ENCODE assay signal across 2 cellular contexts in the genomic region with DNA sequence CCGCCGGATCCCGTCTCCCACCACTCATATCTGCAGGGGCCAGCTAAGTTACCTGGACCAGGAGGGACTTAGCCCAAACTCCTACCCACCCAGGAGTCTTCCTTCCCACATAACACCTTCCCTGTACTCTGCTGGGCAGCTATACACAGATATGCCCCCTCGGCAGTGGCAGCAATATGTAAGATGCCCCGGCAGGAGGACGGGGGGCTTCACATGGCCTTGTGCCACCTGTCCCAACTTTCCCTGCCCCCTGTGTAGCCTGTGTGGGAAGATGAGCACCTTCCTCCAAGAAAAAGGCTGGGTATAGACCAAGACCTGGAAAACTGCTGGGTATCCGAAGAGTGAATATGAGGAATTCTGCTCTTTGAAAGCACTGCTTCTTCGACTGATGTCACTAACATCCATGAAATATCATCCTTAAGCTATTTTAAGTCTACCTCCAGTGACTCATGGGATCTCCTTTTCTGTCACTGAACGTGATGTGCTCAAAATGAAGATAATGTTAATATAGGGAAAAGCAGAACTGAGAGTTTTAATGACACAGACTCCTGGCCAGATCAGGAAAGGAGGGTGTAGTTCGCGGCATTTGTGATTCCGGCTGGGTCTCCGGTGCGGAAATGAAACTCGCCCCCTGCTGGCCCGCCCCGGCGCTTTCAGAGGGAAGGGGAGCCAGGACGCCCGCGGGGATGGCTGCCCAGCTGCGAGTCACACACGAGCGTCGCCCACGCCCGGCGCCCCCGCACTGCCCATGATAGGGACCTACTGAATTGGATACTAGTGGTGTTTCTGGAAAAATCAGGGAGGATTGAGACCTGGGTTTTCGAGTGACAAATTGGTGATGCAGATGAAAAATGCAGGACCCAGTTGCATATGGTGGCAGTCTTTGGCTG.
TF ChIP-seq lines count a peak whose summit lies in the region.

No MANE protein-coding gene starts in this region.

TF ChIP-seq in IMR-90, 13 proteins besides CTCF, POLR2A, EP300 and RAD21:
- TF ChIP-seq MAZ (IDR thresholded peaks at IDR 0.05; ENCODE audit: borderline replicate concordance, low read depth, low read length) (no peak), NFE2L2 (IDR thresholded peaks at IDR 0.05; ENCODE audit: low read depth, low read length) (no peak), CHD1 (IDR thresholded peaks at IDR 0.05; ENCODE audit: low read depth, low read length) (no peak), SMC3 (IDR thresholded peaks at IDR 0.05; ENCODE audit: low read depth, low read length) (no peak; the same call in 1 of the 2 replicates), RCOR1 (IDR thresholded peaks at IDR 0.05; ENCODE audit: insufficient replicate concordance, low read length) (no peak), FOS (IDR thresholded peaks at IDR 0.05; ENCODE audit: low read depth, low read length) (no peak), RFX5 (IDR thresholded peaks at IDR 0.05; ENCODE audit: low read depth, low read length) (no peak), CEBPB (IDR thresholded peaks at IDR 0.05; ENCODE audit: low read depth, low read length) (no peak), MAFK (IDR thresholded peaks at IDR 0.05; ENCODE audit: low read depth, low read length) (no peak), BHLHE40 (IDR thresholded peaks at IDR 0.05; ENCODE audit: low read depth, low read length) (no peak), MXI1 (IDR thresholded peaks at IDR 0.05; ENCODE audit: borderline replicate concordance, low read depth, low read length) (no peak)
- TF ChIP-seq, protein P1, sequence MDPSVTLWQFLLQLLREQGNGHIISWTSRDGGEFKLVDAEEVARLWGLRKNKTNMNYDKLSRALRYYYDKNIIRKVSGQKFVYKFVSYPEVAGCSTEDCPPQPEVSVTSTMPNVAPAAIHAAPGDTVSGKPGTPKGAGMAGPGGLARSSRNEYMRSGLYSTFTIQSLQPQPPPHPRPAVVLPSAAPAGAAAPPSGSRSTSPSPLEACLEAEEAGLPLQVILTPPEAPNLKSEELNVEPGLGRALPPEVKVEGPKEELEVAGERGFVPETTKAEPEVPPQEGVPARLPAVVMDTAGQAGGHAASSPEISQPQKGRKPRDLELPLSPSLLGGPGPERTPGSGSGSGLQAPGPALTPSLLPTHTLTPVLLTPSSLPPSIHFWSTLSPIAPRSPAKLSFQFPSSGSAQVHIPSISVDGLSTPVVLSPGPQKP (IDR thresholded peaks at IDR 0.05; ENCODE audit: borderline replicate concordance, low read depth, low read length): no peak
- TF ChIP-seq, protein P2, sequence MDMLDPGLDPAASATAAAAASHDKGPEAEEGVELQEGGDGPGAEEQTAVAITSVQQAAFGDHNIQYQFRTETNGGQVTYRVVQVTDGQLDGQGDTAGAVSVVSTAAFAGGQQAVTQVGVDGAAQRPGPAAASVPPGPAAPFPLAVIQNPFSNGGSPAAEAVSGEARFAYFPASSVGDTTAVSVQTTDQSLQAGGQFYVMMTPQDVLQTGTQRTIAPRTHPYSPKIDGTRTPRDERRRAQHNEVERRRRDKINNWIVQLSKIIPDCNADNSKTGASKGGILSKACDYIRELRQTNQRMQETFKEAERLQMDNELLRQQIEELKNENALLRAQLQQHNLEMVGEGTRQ (IDR thresholded peaks at IDR 0.05; ENCODE audit: low read depth, low read length): no peak

TF ChIP-seq in GM12878, 131 proteins besides CTCF, POLR2A, EP300 and RAD21 (continues in another document):
- TF ChIP-seq SRF (IDR thresholded peaks at IDR 0.05; ENCODE audit: low read depth in 2 of 2, low read length in 2 of 2): peak in 1 of 2 experiments; percentile 55; a peak in 1 of 4 replicates
- TF ChIP-seq NRF1 (conservative IDR thresholded peaks at IDR 0.05; ENCODE audit: low read depth, low read length): no peak
- peak; percentile 98 for TF ChIP-seq IKZF1 (conservative IDR thresholded peaks at IDR 0.05)
- TF ChIP-seq, protein P3, sequence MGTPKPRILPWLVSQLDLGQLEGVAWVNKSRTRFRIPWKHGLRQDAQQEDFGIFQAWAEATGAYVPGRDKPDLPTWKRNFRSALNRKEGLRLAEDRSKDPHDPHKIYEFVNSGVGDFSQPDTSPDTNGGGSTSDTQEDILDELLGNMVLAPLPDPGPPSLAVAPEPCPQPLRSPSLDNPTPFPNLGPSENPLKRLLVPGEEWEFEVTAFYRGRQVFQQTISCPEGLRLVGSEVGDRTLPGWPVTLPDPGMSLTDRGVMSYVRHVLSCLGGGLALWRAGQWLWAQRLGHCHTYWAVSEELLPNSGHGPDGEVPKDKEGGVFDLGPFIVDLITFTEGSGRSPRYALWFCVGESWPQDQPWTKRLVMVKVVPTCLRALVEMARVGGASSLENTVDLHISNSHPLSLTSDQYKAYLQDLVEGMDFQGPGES (IDR thresholded peaks at IDR 0.05): no peak
- TF ChIP-seq CBX3 (IDR thresholded peaks at IDR 0.05; ENCODE audit: borderline replicate concordance, low read depth): no peak
- TF ChIP-seq ESRRA (IDR thresholded peaks at IDR 0.05; ENCODE audit: low read length): no peak
- TF ChIP-seq CHD1 (IDR thresholded peaks at IDR 0.05; ENCODE audit: low read depth, low read length): no peak
- TF ChIP-seq ATF7 (IDR thresholded peaks at IDR 0.05; ENCODE audit: low read depth): peak; percentile 86
- no peak for TF ChIP-seq MYC (IDR thresholded peaks at IDR 0.05; ENCODE audit: insufficient read depth, insufficient read length, insufficient replicate concordance, low read length, severe bottlenecking)
- TF ChIP-seq HDGF (IDR thresholded peaks at IDR 0.05): no peak
- peak; percentile 81 for TF ChIP-seq RUNX3 (IDR thresholded peaks at IDR 0.05; ENCODE audit: low read length)
- TF ChIP-seq, protein P4, sequence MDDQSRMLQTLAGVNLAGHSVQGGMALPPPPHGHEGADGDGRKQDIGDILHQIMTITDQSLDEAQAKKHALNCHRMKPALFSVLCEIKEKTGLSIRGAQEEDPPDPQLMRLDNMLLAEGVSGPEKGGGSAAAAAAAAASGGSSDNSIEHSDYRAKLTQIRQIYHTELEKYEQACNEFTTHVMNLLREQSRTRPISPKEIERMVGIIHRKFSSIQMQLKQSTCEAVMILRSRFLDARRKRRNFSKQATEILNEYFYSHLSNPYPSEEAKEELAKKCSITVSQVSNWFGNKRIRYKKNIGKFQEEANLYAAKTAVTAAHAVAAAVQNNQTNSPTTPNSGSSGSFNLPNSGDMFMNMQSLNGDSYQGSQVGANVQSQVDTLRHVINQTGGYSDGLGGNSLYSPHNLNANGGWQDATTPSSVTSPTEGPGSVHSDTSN (IDR thresholded peaks at IDR 0.05; ENCODE audit: insufficient replicate concordance, low read depth, low read length): no peak
- no peak for TF ChIP-seq PAX8 (IDR thresholded peaks at IDR 0.05)
- peak; percentile 10 for TF ChIP-seq RELA (IDR thresholded peaks at IDR 0.05; ENCODE audit: borderline replicate concordance, partially characterized antibody)
- TF ChIP-seq TCF3 (IDR thresholded peaks at IDR 0.05; ENCODE audit: borderline replicate concordance, insufficient read depth, low read depth, low read length): 0 out of 2 replicates have a peak, but pooled peaks have one; percentile 44
- TF ChIP-seq MTA3 (IDR thresholded peaks at IDR 0.05; ENCODE audit: borderline replicate concordance, low read length): peak; percentile 60; the same call in 1 of the 2 replicates
- TF ChIP-seq, protein P5, sequence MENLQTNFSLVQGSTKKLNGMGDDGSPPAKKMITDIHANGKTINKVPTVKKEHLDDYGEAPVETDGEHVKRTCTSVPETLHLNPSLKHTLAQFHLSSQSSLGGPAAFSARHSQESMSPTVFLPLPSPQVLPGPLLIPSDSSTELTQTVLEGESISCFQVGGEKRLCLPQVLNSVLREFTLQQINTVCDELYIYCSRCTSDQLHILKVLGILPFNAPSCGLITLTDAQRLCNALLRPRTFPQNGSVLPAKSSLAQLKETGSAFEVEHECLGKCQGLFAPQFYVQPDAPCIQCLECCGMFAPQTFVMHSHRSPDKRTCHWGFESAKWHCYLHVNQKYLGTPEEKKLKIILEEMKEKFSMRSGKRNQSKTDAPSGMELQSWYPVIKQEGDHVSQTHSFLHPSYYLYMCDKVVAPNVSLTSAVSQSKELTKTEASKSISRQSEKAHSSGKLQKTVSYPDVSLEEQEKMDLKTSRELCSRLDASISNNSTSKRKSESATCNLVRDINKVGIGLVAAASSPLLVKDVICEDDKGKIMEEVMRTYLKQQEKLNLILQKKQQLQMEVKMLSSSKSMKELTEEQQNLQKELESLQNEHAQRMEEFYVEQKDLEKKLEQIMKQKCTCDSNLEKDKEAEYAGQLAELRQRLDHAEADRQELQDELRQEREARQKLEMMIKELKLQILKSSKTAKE (IDR thresholded peaks at IDR 0.05; ENCODE audit: low read depth, poor library complexity, severe bottlenecking): peak; percentile 68
- TF ChIP-seq EZH2 (IDR thresholded peaks at IDR 0.05; ENCODE audit: borderline replicate concordance, control insufficient read depth, low read depth, low read length): no peak
- TF ChIP-seq, protein P6, sequence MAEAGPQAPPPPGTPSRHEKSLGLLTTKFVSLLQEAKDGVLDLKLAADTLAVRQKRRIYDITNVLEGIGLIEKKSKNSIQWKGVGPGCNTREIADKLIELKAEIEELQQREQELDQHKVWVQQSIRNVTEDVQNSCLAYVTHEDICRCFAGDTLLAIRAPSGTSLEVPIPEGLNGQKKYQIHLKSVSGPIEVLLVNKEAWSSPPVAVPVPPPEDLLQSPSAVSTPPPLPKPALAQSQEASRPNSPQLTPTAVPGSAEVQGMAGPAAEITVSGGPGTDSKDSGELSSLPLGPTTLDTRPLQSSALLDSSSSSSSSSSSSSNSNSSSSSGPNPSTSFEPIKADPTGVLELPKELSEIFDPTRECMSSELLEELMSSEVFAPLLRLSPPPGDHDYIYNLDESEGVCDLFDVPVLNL (IDR thresholded peaks at IDR 0.05; ENCODE audit: low read depth, low read length): no peak
- TF ChIP-seq TARDBP (IDR thresholded peaks at IDR 0.05; ENCODE audit: borderline replicate concordance): no peak
- peak; percentile 86 for TF ChIP-seq MTA2 (IDR thresholded peaks at IDR 0.05; ENCODE audit: low read depth)
- TF ChIP-seq CHD4 (IDR thresholded peaks at IDR 0.05): no peak
- peak; percentile 34; the same call in 1 of the 2 replicates for TF ChIP-seq ZBED1 (IDR thresholded peaks at IDR 0.05; ENCODE audit: borderline replicate concordance)
- peak; percentile 69; the same call in 1 of the 2 replicates for TF ChIP-seq RB1 (IDR thresholded peaks at IDR 0.05; ENCODE audit: borderline replicate concordance)
- TF ChIP-seq ETV6 (conservative IDR thresholded peaks at IDR 0.05 in 1 of 2, IDR thresholded peaks at IDR 0.05 in 1 of 2; ENCODE audit: borderline replicate concordance in 1 of 2, low read depth in 1 of 2): peak in 1 of 2 experiments; percentile 98; a peak in 2 of 4 replicates
- TF ChIP-seq CEBPB (IDR thresholded peaks at IDR 0.05; ENCODE audit: borderline replicate concordance in 1 of 2, low read depth in 2 of 2, low read length in 2 of 2): 0 out of 4 replicates have a peak, but pooled peaks of 1 of the 2 experiments have one; percentile 34
- no peak for TF ChIP-seq KAT2A (conservative IDR thresholded peaks at IDR 0.05; ENCODE audit: control insufficient read depth, low read depth, low read length)
- TF ChIP-seq, protein P7, sequence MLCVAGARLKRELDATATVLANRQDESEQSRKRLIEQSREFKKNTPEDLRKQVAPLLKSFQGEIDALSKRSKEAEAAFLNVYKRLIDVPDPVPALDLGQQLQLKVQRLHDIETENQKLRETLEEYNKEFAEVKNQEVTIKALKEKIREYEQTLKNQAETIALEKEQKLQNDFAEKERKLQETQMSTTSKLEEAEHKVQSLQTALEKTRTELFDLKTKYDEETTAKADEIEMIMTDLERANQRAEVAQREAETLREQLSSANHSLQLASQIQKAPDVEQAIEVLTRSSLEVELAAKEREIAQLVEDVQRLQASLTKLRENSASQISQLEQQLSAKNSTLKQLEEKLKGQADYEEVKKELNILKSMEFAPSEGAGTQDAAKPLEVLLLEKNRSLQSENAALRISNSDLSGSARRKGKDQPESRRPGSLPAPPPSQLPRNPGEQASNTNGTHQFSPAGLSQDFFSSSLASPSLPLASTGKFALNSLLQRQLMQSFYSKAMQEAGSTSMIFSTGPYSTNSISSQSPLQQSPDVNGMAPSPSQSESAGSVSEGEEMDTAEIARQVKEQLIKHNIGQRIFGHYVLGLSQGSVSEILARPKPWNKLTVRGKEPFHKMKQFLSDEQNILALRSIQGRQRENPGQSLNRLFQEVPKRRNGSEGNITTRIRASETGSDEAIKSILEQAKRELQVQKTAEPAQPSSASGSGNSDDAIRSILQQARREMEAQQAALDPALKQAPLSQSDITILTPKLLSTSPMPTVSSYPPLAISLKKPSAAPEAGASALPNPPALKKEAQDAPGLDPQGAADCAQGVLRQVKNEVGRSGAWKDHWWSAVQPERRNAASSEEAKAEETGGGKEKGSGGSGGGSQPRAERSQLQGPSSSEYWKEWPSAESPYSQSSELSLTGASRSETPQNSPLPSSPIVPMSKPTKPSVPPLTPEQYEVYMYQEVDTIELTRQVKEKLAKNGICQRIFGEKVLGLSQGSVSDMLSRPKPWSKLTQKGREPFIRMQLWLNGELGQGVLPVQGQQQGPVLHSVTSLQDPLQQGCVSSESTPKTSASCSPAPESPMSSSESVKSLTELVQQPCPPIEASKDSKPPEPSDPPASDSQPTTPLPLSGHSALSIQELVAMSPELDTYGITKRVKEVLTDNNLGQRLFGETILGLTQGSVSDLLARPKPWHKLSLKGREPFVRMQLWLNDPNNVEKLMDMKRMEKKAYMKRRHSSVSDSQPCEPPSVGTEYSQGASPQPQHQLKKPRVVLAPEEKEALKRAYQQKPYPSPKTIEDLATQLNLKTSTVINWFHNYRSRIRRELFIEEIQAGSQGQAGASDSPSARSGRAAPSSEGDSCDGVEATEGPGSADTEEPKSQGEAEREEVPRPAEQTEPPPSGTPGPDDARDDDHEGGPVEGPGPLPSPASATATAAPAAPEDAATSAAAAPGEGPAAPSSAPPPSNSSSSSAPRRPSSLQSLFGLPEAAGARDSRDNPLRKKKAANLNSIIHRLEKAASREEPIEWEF (IDR thresholded peaks at IDR 0.05; ENCODE audit: insufficient replicate concordance, low read depth, low read length): no peak
- TF ChIP-seq IRF4 (IDR thresholded peaks at IDR 0.05; ENCODE audit: low read depth, low read length): peak; percentile 95
- TF ChIP-seq DPF2 (IDR thresholded peaks at IDR 0.05): peak; percentile 94
- TF ChIP-seq SMC3 (IDR thresholded peaks at IDR 0.05; ENCODE audit: borderline replicate concordance, low read length): peak; percentile 50; the same call in 1 of the 2 replicates
- TF ChIP-seq POLR2AphosphoS2 (IDR thresholded peaks at IDR 0.05; ENCODE audit: low read depth, low read length): no peak
- peak; percentile 23; the same call in 1 of the 2 replicates for TF ChIP-seq BACH1 (IDR thresholded peaks at IDR 0.05; ENCODE audit: borderline replicate concordance)
- peak; percentile 84 for TF ChIP-seq NBN (IDR thresholded peaks at IDR 0.05)
- peak; percentile 63 for TF ChIP-seq ZNF217 (IDR thresholded peaks at IDR 0.05)
- TF ChIP-seq, protein P8, sequence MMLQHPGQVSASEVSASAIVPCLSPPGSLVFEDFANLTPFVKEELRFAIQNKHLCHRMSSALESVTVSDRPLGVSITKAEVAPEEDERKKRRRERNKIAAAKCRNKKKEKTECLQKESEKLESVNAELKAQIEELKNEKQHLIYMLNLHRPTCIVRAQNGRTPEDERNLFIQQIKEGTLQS (IDR thresholded peaks at IDR 0.05; ENCODE audit: borderline replicate concordance, extremely low read depth, low read depth, low read length): peak; percentile 17; the same call in 1 of the 2 replicates
- peak; percentile 80; the same call in 1 of the 2 replicates for TF ChIP-seq MEF2A (IDR thresholded peaks at IDR 0.05; ENCODE audit: insufficient read depth, low read depth, low read length)
- peak; percentile 88 for TF ChIP-seq NFIC (IDR thresholded peaks at IDR 0.05; ENCODE audit: low read depth, low read length)
- no peak for TF ChIP-seq HDAC2 (IDR thresholded peaks at IDR 0.05)
- peak; percentile 60; the same call in 1 of the 3 replicates for TF ChIP-seq POU2F2 (IDR thresholded peaks at IDR 0.05; ENCODE audit: borderline replicate concordance, low read depth, low read length)
- peak; percentile 60; the same call in 1 of the 2 replicates for TF ChIP-seq CBX5 (IDR thresholded peaks at IDR 0.05; ENCODE audit: low read depth)
- TF ChIP-seq STAT1 (conservative IDR thresholded peaks at IDR 0.05): no peak
- TF ChIP-seq GATAD2B (conservative IDR thresholded peaks at IDR 0.05; ENCODE audit: low read depth): peak; percentile 33; the same call in 1 of the 2 replicates
